Comparison of ENCODE assay signal across 2 cellular contexts in genomic region chr14:71454513-71455332, GRCh38.
A peak's percentile ranks its signal among the peaks of the same experiment; 100 is the strongest.
TF ChIP-seq lines count a peak whose summit lies in the region.

No MANE protein-coding gene starts in this region.

TF ChIP-seq in GM23338, 12 proteins besides CTCF, POLR2A, EP300 and RAD21:
- TF ChIP-seq EZH2 (IDR thresholded peaks at IDR 0.05; ENCODE audit: low read depth, unreplicated experiment): no peak
- TF ChIP-seq JUNB (IDR thresholded peaks at IDR 0.05; ENCODE audit: unreplicated experiment): no peak
- no peak for TF ChIP-seq ETS1 (IDR thresholded peaks at IDR 0.05)
- no peak for TF ChIP-seq EZH2phosphoT487 (IDR thresholded peaks at IDR 0.05; ENCODE audit: unreplicated experiment)
- TF ChIP-seq ZNF462 (CRISPR knock-in tag; IDR thresholded peaks at IDR 0.05): no peak

TF ChIP-seq in K562, 482 proteins besides CTCF, POLR2A, EP300 and RAD21:
- TF ChIP-seq ZNF316 (IDR thresholded peaks at IDR 0.05) (peak; percentile 71), ZNF124 (CRISPR knock-in tag; IDR thresholded peaks at IDR 0.05) (no peak), HMG20B (CRISPR knock-in tag; IDR thresholded peaks at IDR 0.05) (no peak), EP400 (IDR thresholded peaks at IDR 0.05) (no peak), ARID1B (IDR thresholded peaks at IDR 0.05) (no peak), TAF9B (IDR thresholded peaks at IDR 0.05; ENCODE audit: partially characterized antibody) (no peak), IRF1 (CRISPR knock-in tag; IDR thresholded peaks at IDR 0.05; ENCODE audit: borderline replicate concordance) (no peak), MAFG (tag; conservative IDR thresholded peaks at IDR 0.05) (0 out of 2 replicates have a peak, but pooled peaks have one; percentile 9), ZNF561 (CRISPR knock-in tag; conservative IDR thresholded peaks at IDR 0.05) (no peak), STAT6 (CRISPR knock-in tag; IDR thresholded peaks at IDR 0.05) (no peak), ZBTB40 (IDR thresholded peaks at IDR 0.05) (no peak), ZBTB40 (CRISPR knock-in tag; IDR thresholded peaks at IDR 0.05) (no peak), KLF16 (IDR thresholded peaks at IDR 0.05) (no peak), MECOM (CRISPR knock-in tag; IDR thresholded peaks at IDR 0.05) (no peak), C11orf30 (IDR thresholded peaks at IDR 0.05; ENCODE audit: low read depth) (peak; percentile 26; the same call in 1 of the 2 replicates), FOXJ3 (CRISPR knock-in tag; IDR thresholded peaks at IDR 0.05) (no peak), PHF20 (IDR thresholded peaks at IDR 0.05; ENCODE audit: partially characterized antibody) (no peak), GATAD2B (IDR thresholded peaks at IDR 0.05; ENCODE audit: borderline replicate concordance) (no peak), PRDM10 (IDR thresholded peaks at IDR 0.05; ENCODE audit: partially characterized antibody) (no peak), ETV6 (IDR thresholded peaks at IDR 0.05; ENCODE audit: borderline replicate concordance in 1 of 2, low read depth in 2 of 2, low read length in 1 of 2) (no peak), ETV6 (CRISPR knock-in tag; IDR thresholded peaks at IDR 0.05; ENCODE audit: borderline replicate concordance) (no peak), ZNF324 (CRISPR knock-in tag; IDR thresholded peaks at IDR 0.05) (no peak), HMGN3 (IDR thresholded peaks at IDR 0.05; ENCODE audit: borderline replicate concordance, extremely low read depth, insufficient read length, low read depth, low read length) (no peak), ZNF395 (CRISPR knock-in tag; IDR thresholded peaks at IDR 0.05) (no peak), KAT8 (IDR thresholded peaks at IDR 0.05; ENCODE audit: low read depth) (no peak), ZNF76 (CRISPR knock-in tag; IDR thresholded peaks at IDR 0.05; ENCODE audit: borderline replicate concordance) (no peak), SMAD3 (CRISPR knock-in tag; conservative IDR thresholded peaks at IDR 0.05) (no peak), FOXP1 (CRISPR knock-in tag; IDR thresholded peaks at IDR 0.05) (no peak), BRF1 (IDR thresholded peaks at IDR 0.05; ENCODE audit: borderline replicate concordance, extremely low read depth, insufficient read length) (no peak), EZH2 (IDR thresholded peaks at IDR 0.05; ENCODE audit: borderline replicate concordance, low read depth, low read length) (no peak), MEIS2 (IDR thresholded peaks at IDR 0.05; ENCODE audit: partially characterized antibody) (peak; percentile 12), ZNF644 (tag; IDR thresholded peaks at IDR 0.05; ENCODE audit: low read depth) (no peak), CXXC5 (CRISPR knock-in tag; IDR thresholded peaks at IDR 0.05) (no peak), CHCHD3 (CRISPR knock-in tag; IDR thresholded peaks at IDR 0.05) (no peak)
